ENCODE assay signal across 1 cellular context in genomic region chr20:53921443-53921973, GRCh38.
TF ChIP-seq lines count a peak whose summit lies in the region.

No MANE protein-coding gene starts in this region.

TF ChIP-seq in WTC11, 78 proteins besides CTCF, POLR2A, EP300 and RAD21 (continued from another document):
- TF ChIP-seq ZSCAN18 (CRISPR knock-in tag; IDR thresholded peaks at IDR 0.05) (no peak), ZNF317 (CRISPR knock-in tag; IDR thresholded peaks at IDR 0.05; ENCODE audit: borderline replicate concordance, low read depth) (no peak), E2F1 (CRISPR knock-in tag; IDR thresholded peaks at IDR 0.05) (no peak), ZBTB43 (CRISPR knock-in tag; IDR thresholded peaks at IDR 0.05) (no peak), JAZF1 (CRISPR knock-in tag; IDR thresholded peaks at IDR 0.05) (no peak), ZNF425 (CRISPR knock-in tag; conservative IDR thresholded peaks at IDR 0.05) (no peak), IRF2 (CRISPR knock-in tag; IDR thresholded peaks at IDR 0.05; ENCODE audit: borderline replicate concordance, low read depth) (no peak), TEAD4 (CRISPR knock-in tag; IDR thresholded peaks at IDR 0.05) (no peak), CREB1 (CRISPR knock-in tag; IDR thresholded peaks at IDR 0.05) (no peak), PRDM15 (CRISPR knock-in tag; IDR thresholded peaks at IDR 0.05) (no peak), ATF2 (CRISPR knock-in tag; IDR thresholded peaks at IDR 0.05; ENCODE audit: borderline replicate concordance, low read depth) (no peak), FOXP1 (CRISPR knock-in tag; IDR thresholded peaks at IDR 0.05; ENCODE audit: borderline replicate concordance) (no peak)
